In the genomic region with DNA sequence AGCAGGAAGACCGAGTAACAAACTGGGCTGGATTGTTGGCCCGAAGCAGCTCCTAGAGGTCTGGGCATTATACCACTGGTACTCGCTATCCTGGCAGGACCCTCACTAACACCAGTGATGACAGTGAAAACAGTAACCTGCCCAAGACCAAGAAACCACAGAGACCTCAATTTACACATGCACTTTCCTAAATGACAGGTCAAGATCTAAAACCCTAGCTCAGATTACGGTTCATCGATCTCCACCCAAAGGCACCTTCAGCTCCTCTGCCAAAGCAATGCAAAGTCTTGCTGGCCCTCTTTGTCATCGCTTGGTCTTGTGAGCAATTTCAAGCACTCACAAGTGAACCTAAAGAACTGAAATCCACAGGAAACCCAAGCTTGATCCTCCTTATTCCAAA, we compare ENCODE assay signal across 8 cellular contexts. TPM values are rescaled to one million over a fixed set of nuclear protein-coding genes. Genes with fewer than 3 reads are reported as not detected.
DNase-seq lines count a peak whose midpoint lies in the region; ATAC-seq lines count a peak whose summit lies in the region.

No MANE protein-coding gene starts in this region.

- H3K9me3 ChIP-seq in iPS-20b (ENCODE audit: insufficient read depth, low read depth, low read length) (no peaks in the 10 kb centered on the region), stomach smooth muscle (ENCODE audit: control insufficient read depth in 2 of 2, low read length in 2 of 2) (no peaks in the 10 kb centered on the region)

- peaks cover 37% of the 10 kb centered on the region for H3K4me1 Mint-ChIP-seq in activated CD4-positive, alpha-beta T cell treated with anti-CD3 and anti-CD28 coated beads, Interleukin-2, amount 10 ng/mL, durations not matched to agents 7 days and 5 days
- peaks cover 52% of the 10 kb centered on the region for H3K4me1 Mint-ChIP-seq in activated naive CD8-positive, alpha-beta T cell (ENCODE audit: low read depth)

- no peak for DNase-seq in activated CD4-positive, alpha-beta T cell treated with anti-CD3 and anti-CD28 coated beads, Interleukin-2, amount 10 ng/mL, durations not matched to agents 7 days and 5 days
- no peak for DNase-seq in activated CD4-positive, alpha-beta T cell treated with anti-CD3 and anti-CD28 coated beads for 48 hours
- no peak for DNase-seq in NCI-H2081 (lab: John Stamatoyannopoulos, UW)

- H3K27me3 ChIP-seq in iPS-20b (ENCODE audit: insufficient read depth, low read length) (no peaks in the 10 kb centered on the region), stomach smooth muscle (ENCODE audit: control insufficient read depth in 1 of 2, insufficient read depth in 2 of 2, low read length in 2 of 2) (no peaks in the 10 kb centered on the region)

- POLR2A ChIA-PET in activated CD4-positive, alpha-beta T cell treated with anti-CD3 and anti-CD28 coated beads, Interleukin-2, amount 10 ng/mL, durations not matched to agents 7 days and 5 days (lab: Charles Lee) = no interaction called here

- H3K4me3 ChIP-seq in iPS-20b (ENCODE audit: low read length) = peak overlapping the region; percentile 91
- peak overlapping the region; percentile 84 to 93 for H3K4me3 ChIP-seq in stomach smooth muscle (ENCODE audit: low read length in 2 of 2)

- H3K27ac ChIP-seq in iPS-20b (ENCODE audit: low read length) (no peak overlapping the region), stomach smooth muscle (ENCODE audit: low read length) (peak overlapping the region; percentile 46)

- H3K4me1 ChIP-seq in iPS-20b (ENCODE audit: insufficient read depth, low read length) (peaks cover 16% of the 10 kb centered on the region), stomach smooth muscle (ENCODE audit: control insufficient read depth, insufficient read depth, low read length) (peaks cover 20% of the 10 kb centered on the region)

- no peaks in the 10 kb centered on the region for H3K9me3 Mint-ChIP-seq in activated CD4-positive, alpha-beta T cell treated with anti-CD3 and anti-CD28 coated beads, Interleukin-2, amount 10 ng/mL, durations not matched to agents 7 days and 5 days
- no peaks in the 10 kb centered on the region for H3K9me3 Mint-ChIP-seq in activated naive CD8-positive, alpha-beta T cell (ENCODE audit: low read depth)

- peaks cover 53% of the 10 kb centered on the region for H3K36me3 ChIP-seq in iPS-20b (ENCODE audit: insufficient read depth, low read depth, low read length)
- H3K36me3 ChIP-seq in stomach smooth muscle (ENCODE audit: control insufficient read depth in 2 of 2, insufficient read depth in 2 of 2, low read length in 2 of 2) = peaks cover 13 to 19% of the 10 kb centered on the region in 2 donors

- peak overlapping the region; percentile 87 for H3K4me3 Mint-ChIP-seq in activated CD4-positive, alpha-beta T cell treated with anti-CD3 and anti-CD28 coated beads, Interleukin-2, amount 10 ng/mL, durations not matched to agents 7 days and 5 days
- H3K4me3 Mint-ChIP-seq in activated naive CD8-positive, alpha-beta T cell = peak overlapping the region; percentile 91

- no peaks in the 10 kb centered on the region for H3K27me3 Mint-ChIP-seq in activated CD4-positive, alpha-beta T cell treated with anti-CD3 and anti-CD28 coated beads, Interleukin-2, amount 10 ng/mL, durations not matched to agents 7 days and 5 days
- no peaks in the 10 kb centered on the region for H3K27me3 Mint-ChIP-seq in activated naive CD8-positive, alpha-beta T cell

- H3K9ac ChIP-seq in iPS-20b (ENCODE audit: low read depth, low read length) (peak overlapping the region; percentile 88; the same call in 1 of the 2 replicates), stomach smooth muscle (ENCODE audit: low read length in 2 of 2) (peak overlapping the region; percentile 75 to 88)

- peak overlapping the region; percentile 91 for H3K27ac Mint-ChIP-seq in activated CD4-positive, alpha-beta T cell treated with anti-CD3 and anti-CD28 coated beads, Interleukin-2, amount 10 ng/mL, durations not matched to agents 7 days and 5 days
- peak overlapping the region; percentile 90 for H3K27ac Mint-ChIP-seq in activated naive CD8-positive, alpha-beta T cell

- ATAC-seq in GM18868 (IDR thresholded peaks at IDR 0.05; ENCODE audit: unreplicated experiment) = no peak
- no peak for ATAC-seq in HG03432 (IDR thresholded peaks at IDR 0.05; ENCODE audit: unreplicated experiment)

- peaks cover 45% of the 10 kb centered on the region for H3K36me3 Mint-ChIP-seq in activated CD4-positive, alpha-beta T cell treated with anti-CD3 and anti-CD28 coated beads, Interleukin-2, amount 10 ng/mL, durations not matched to agents 7 days and 5 days (ENCODE audit: low read depth)
- H3K36me3 Mint-ChIP-seq in activated naive CD8-positive, alpha-beta T cell = peaks cover 8% of the 10 kb centered on the region

- CTCF ChIA-PET in activated CD4-positive, alpha-beta T cell treated with anti-CD3 and anti-CD28 coated beads, Interleukin-2, amount 10 ng/mL, durations not matched to agents 7 days and 5 days (lab: Charles Lee) = interaction anchor here (0.9 to 1.6 kb wide), 2 partner anchors 9 to 32 kb away, joined by 3 to 4 read pairs; no protein-coding TSS in a partner anchor

RNA-seq across cellular contexts. Expression of a gene that starts 1.5 kb away (rescaled TPM):
- 10 to 100 TPM; 49.4 to 52.6 TPM for total RNA-seq in activated CD4-positive, alpha-beta T cell treated with anti-CD3 and anti-CD28 coated beads, Interleukin-2, amount 10 ng/mL, durations not matched to agents 7 days and 5 days

RNA-seq across cellular contexts. Expression of a gene that starts 27.3 kb away (rescaled TPM):
- total RNA-seq in activated CD4-positive, alpha-beta T cell treated with anti-CD3 and anti-CD28 coated beads, Interleukin-2, amount 10 ng/mL, durations not matched to agents 7 days and 5 days = 10 to 100 TPM; 27.2 to 30.5 TPM

RNA-seq across cellular contexts. Expression of a gene that starts 45.3 kb away (rescaled TPM):
- 100 to 1,000 TPM; 262 to 294 TPM for total RNA-seq in activated CD4-positive, alpha-beta T cell treated with anti-CD3 and anti-CD28 coated beads, Interleukin-2, amount 10 ng/mL, durations not matched to agents 7 days and 5 days

RNA-seq across cellular contexts. Expression of a gene that starts 49.7 kb away (rescaled TPM):
- total RNA-seq in activated CD4-positive, alpha-beta T cell treated with anti-CD3 and anti-CD28 coated beads, Interleukin-2, amount 10 ng/mL, durations not matched to agents 7 days and 5 days = under 1 TPM; 0.22 to 0.23 TPM

RNA-seq across cellular contexts. Expression of a gene that starts 55.7 kb away (rescaled TPM):
- total RNA-seq in activated CD4-positive, alpha-beta T cell treated with anti-CD3 and anti-CD28 coated beads, Interleukin-2, amount 10 ng/mL, durations not matched to agents 7 days and 5 days = 1,000 to 10,000 TPM; 1,147 to 1,160 TPM
